ENCODE assay signal across 26 cellular contexts in genomic region chr11:69531717-69532088, GRCh38. TPM values are rescaled to one million over a fixed set of nuclear protein-coding genes. Genes with fewer than 3 reads are reported as not detected.
"Had no signal": no experiment of that assay in that cellular context is flagged by ENCODE, and none has a peak within 500 bp of the region (broad histone marks: within the 10 kb centered on the region; RNA-seq: fewer than 3 reads in every experiment).

No MANE protein-coding gene starts in this region.

- H3K27ac ChIP-seq: adrenal gland, ascending aorta, brain microvascular endothelial cell, esophagus squamous epithelium, gastrocnemius medialis, stomach, suprapubic skin, transverse colon, uterus, VCaP had no signal

- H3K4me1 Mint-ChIP-seq: activated CD4-positive, alpha-beta T cell treated with anti-CD3 and anti-CD28 coated beads, Interleukin-2, amount 10 ng/mL, durations not matched to agents 7 days and 5 days had no signal

- H3K27ac Mint-ChIP-seq: activated CD4-positive, alpha-beta T cell treated with anti-CD3 and anti-CD28 coated beads, Interleukin-2, amount 10 ng/mL, durations not matched to agents 7 days and 5 days; activated CD8-positive, alpha-beta T cell treated with anti-CD3 and anti-CD28 coated beads for 36 hours; activated naive CD8-positive, alpha-beta T cell; nephron progenitor cell; stimulated activated effector memory CD8-positive, alpha-beta T cell treated with anti-CD3 and anti-CD28 coated beads, Interleukin-12 subunit alpha, Interleukin-12 subunit beta, amount 100 ng/mL, for 72 hours; T-cell; T-helper 2 cell treated with Interferon-gamma antibody and Interleukin-4, amounts not matched to agents 5 μg/mL and 100 μg/mL, for 36 hours had no signal

- H3K36me3 ChIP-seq: adrenal gland, ascending aorta, brain microvascular endothelial cell, esophagus squamous epithelium, gastrocnemius medialis, stomach, suprapubic skin, transverse colon, uterus had no signal

- H3K4me1 ChIP-seq: adrenal gland, ascending aorta, esophagus squamous epithelium, gastrocnemius medialis, suprapubic skin, transverse colon, uterus had no signal

- H3K9me3 ChIP-seq: adrenal gland, ascending aorta, esophagus squamous epithelium, gastrocnemius medialis, stomach, suprapubic skin, transverse colon, uterus had no signal

- ATAC-seq: activated CD8-positive, alpha-beta T cell treated with anti-CD3 and anti-CD28 coated beads for 36 hours; gastrocnemius medialis; stimulated activated effector memory CD8-positive, alpha-beta T cell treated with anti-CD3 and anti-CD28 coated beads, Interleukin-12 subunit alpha, Interleukin-12 subunit beta, amount 100 ng/mL, for 72 hours; T-cell had no signal

- H3K4me3 ChIP-seq: adrenal gland, ascending aorta, esophagus squamous epithelium, gastrocnemius medialis, stomach, suprapubic skin, transverse colon, uterus had no signal

- H3K9me3 Mint-ChIP-seq: activated CD4-positive, alpha-beta T cell treated with anti-CD3 and anti-CD28 coated beads, Interleukin-2, amount 10 ng/mL, durations not matched to agents 7 days and 5 days; activated CD8-positive, alpha-beta T cell treated with anti-CD3 and anti-CD28 coated beads for 36 hours; nephron progenitor cell; stimulated activated effector memory CD8-positive, alpha-beta T cell treated with anti-CD3 and anti-CD28 coated beads, Interleukin-12 subunit alpha, Interleukin-12 subunit beta, amount 100 ng/mL, for 72 hours; T-cell; T-helper 2 cell treated with Interferon-gamma antibody and Interleukin-4, amounts not matched to agents 5 μg/mL and 100 μg/mL, for 36 hours had no signal

- DNase-seq: activated CD4-positive, alpha-beta T cell treated with anti-CD3 and anti-CD28 coated beads, Interleukin-2, amount 10 ng/mL, durations not matched to agents 7 days and 5 days; activated CD4-positive, CD25-positive, alpha-beta regulatory T cell treated with anti-CD3 and anti-CD28 coated beads, Interleukin-2, amount 50 U/mL, for 72 hours; activated CD8-positive, alpha-beta T cell treated with anti-CD3 and anti-CD28 coated beads for 36 hours; activated naive CD4-positive, alpha-beta T cell; activated T-cell treated with anti-CD3 and anti-CD28 coated beads, Interleukin-2, amount 50 U/mL, for 1 hour; brain microvascular endothelial cell; central memory CD4-positive, alpha-beta T cell; esophagus squamous epithelium; gastrocnemius medialis; hypothalamus; midbrain; nephron progenitor cell; nucleus accumbens; stimulated activated CD4-positive, alpha-beta T cell treated with anti-CD3 and anti-CD28 coated beads, Interleukin-12 subunit alpha, Interleukin-12 subunit beta, amount 100 ng/mL, for 4 hours; stomach; T-cell; transverse colon; uterus had no signal

- H3K4me3 Mint-ChIP-seq: activated CD4-positive, alpha-beta T cell treated with anti-CD3 and anti-CD28 coated beads, Interleukin-2, amount 10 ng/mL, durations not matched to agents 7 days and 5 days; activated CD8-positive, alpha-beta T cell treated with anti-CD3 and anti-CD28 coated beads for 36 hours; activated naive CD8-positive, alpha-beta T cell; nephron progenitor cell; stimulated activated effector memory CD8-positive, alpha-beta T cell treated with anti-CD3 and anti-CD28 coated beads, Interleukin-12 subunit alpha, Interleukin-12 subunit beta, amount 100 ng/mL, for 72 hours; T-cell; T-helper 2 cell treated with Interferon-gamma antibody and Interleukin-4, amounts not matched to agents 5 μg/mL and 100 μg/mL, for 36 hours had no signal

- H3K27me3 ChIP-seq: adrenal gland, ascending aorta, brain microvascular endothelial cell, suprapubic skin, transverse colon, uterus had no signal

RNA-seq across cellular contexts. Expression of gene LINC01488, which starts 50.2 kb away (rescaled TPM):
- total RNA-seq: activated CD4-positive, alpha-beta T cell treated with anti-CD3 and anti-CD28 coated beads, Interleukin-2, amount 10 ng/mL, durations not matched to agents 7 days and 5 days; activated CD8-positive, alpha-beta T cell treated with anti-CD3 and anti-CD28 coated beads for 36 hours; adrenal gland; ascending aorta; esophagus squamous epithelium; gastrocnemius medialis; renal cortical epithelial cell; stomach; suprapubic skin; T-cell; transverse colon; uterus had no signal
- polyA plus RNA-seq: adrenal gland, stomach had no signal
